In the genomic region with DNA sequence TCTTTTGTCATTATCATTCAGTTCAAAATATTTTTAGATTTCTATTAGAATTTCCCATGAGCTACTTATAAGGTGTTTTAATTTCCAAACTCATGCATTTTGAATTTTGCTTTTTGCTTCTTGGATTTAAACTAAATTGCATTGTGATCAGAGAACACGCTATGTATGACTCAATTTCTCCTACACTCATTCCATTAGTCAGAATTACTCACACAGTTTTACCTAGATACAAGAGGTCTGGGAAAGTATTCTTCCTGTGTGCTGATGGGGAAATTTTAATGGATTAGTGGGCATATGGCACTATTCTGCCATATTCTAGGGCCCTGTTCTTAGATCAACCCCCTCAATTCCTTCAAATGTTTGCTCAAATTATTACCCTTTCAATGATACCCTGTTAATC, we compare ENCODE assay signal across 19 cellular contexts. TPM values are rescaled to one million over a fixed set of nuclear protein-coding genes. Genes with fewer than 3 reads are reported as not detected.
DNase-seq lines count a peak whose midpoint lies in the region; ATAC-seq and TF ChIP-seq lines count a peak whose summit lies in the region.
"Had no signal": no experiment of that assay in that cellular context is flagged by ENCODE, and none has a peak within 500 bp of the region (broad histone marks: within the 10 kb centered on the region; RNA-seq: fewer than 3 reads in every experiment).

No MANE protein-coding gene starts in this region.

- RAD21 ChIA-PET in HCT116 (lab: Charles Lee; ENCODE audit: low non-redundant PET in 1 of 2, low total read pairs in 2 of 2, uncharacterized antibody in 2 of 2, unreplicated experiment in 2 of 2), result no interaction called here

- no peak for TF ChIP-seq RAD21 in HCT116 (IDR thresholded peaks at IDR 0.05; ENCODE audit: low read depth)

- H3K9ac ChIP-seq in HCT116 (ENCODE audit: low read length), result no peak overlapping the region

- BruUV-seq in HCT116 (replicated peaks; lab: Mats Ljungman, UMichigan), result no TSS peak

- CTCF ChIA-PET in HCT116 (lab: Charles Lee), result no interaction called here

- peaks cover 4% of the 10 kb centered on the region for H3K9me3 Mint-ChIP-seq in activated T-helper 2 cell treated with anti-CD3 and anti-CD28 coated beads, Interferon-gamma antibody, Interleukin-2, Interleukin-4, amounts not matched to agents 10 μg/mL and 5 μg/mL and 100 μg/mL, durations not matched to agents 14 hours and 24 hours and 36 hours
- H3K9me3 Mint-ChIP-seq: activated CD4-positive, alpha-beta T cell treated with anti-CD3 and anti-CD28 coated beads, Interleukin-2, amount 10 ng/mL, durations not matched to agents 7 days and 5 days; activated T-helper 1 cell treated with anti-CD3 and anti-CD28 coated beads, Interleukin-12 subunit alpha, Interleukin-12 subunit beta, Interleukin-2, Interleukin-4 antibody, amounts not matched to agents 30 ng/mL and 10 ng/mL and 1 ng/mL, durations not matched to agents 14 hours and 24 hours and 36 hours had no signal

- no peaks in the 10 kb centered on the region for H3K9me2 ChIP-seq in HCT116 (ENCODE audit: insufficient read depth)

- no peak for ATAC-seq in HCT116
- ATAC-seq: Right ventricle myocardium inferior had no signal

- H3K27me3 Mint-ChIP-seq in activated T-helper 2 cell treated with anti-CD3 and anti-CD28 coated beads, Interferon-gamma antibody, Interleukin-2, Interleukin-4, amounts not matched to agents 10 μg/mL and 5 μg/mL and 100 μg/mL, durations not matched to agents 14 hours and 24 hours and 36 hours (ENCODE audit: low read depth), result no peaks in the 10 kb centered on the region
- H3K27me3 Mint-ChIP-seq: activated CD4-positive, alpha-beta T cell treated with anti-CD3 and anti-CD28 coated beads, Interleukin-2, amount 10 ng/mL, durations not matched to agents 7 days and 5 days; IgD-negative memory B cell had no signal

- H3K4me2 ChIP-seq in HCT116 (ENCODE audit: low read length), result no peak overlapping the region

- no peak for TF ChIP-seq EP300 in suprapubic skin (IDR thresholded peaks at IDR 0.05)

- H3K9me3 ChIP-seq in HCT116 (ENCODE audit: control insufficient read depth in 1 of 2, insufficient read depth in 1 of 2, low read depth in 1 of 2, low read length in 2 of 2) (no peaks in the 10 kb centered on the region), suprapubic skin (no peaks in the 10 kb centered on the region), thyroid gland (no peaks in the 10 kb centered on the region)
- H3K9me3 ChIP-seq: transverse colon had no signal

- 79% methylated on average over 1 of the region's 1 CpG for WGBS in suprapubic skin
- WGBS in thyroid gland, 2 donors, result 92 to 95% methylated on average over 1 of the region's 1 CpG

- in situ Hi-C loops in astrocyte of the cerebellum (cut with HindIII; ENCODE audit: low sequenced_read_pairs), result no loop called here

- H4K20me1 ChIP-seq in HCT116 (ENCODE audit: insufficient read depth), result no peaks in the 10 kb centered on the region

- H3K79me2 ChIP-seq in HCT116 (ENCODE audit: insufficient read depth, low read length), result no peaks in the 10 kb centered on the region

- POLR2A ChIA-PET in HCT116 (lab: Charles Lee), result no interaction called here

- H3K4me3 Mint-ChIP-seq in activated T-helper 2 cell treated with anti-CD3 and anti-CD28 coated beads, Interferon-gamma antibody, Interleukin-2, Interleukin-4, amounts not matched to agents 10 μg/mL and 5 μg/mL and 100 μg/mL, durations not matched to agents 14 hours and 24 hours and 36 hours (ENCODE audit: low read depth), result no peak overlapping the region
- H3K4me3 Mint-ChIP-seq: activated CD4-positive, alpha-beta T cell treated with anti-CD3 and anti-CD28 coated beads, Interleukin-2, amount 10 ng/mL, durations not matched to agents 7 days and 5 days; activated T-helper 1 cell treated with anti-CD3 and anti-CD28 coated beads, Interleukin-12 subunit alpha, Interleukin-12 subunit beta, Interleukin-2, Interleukin-4 antibody, amounts not matched to agents 30 ng/mL and 10 ng/mL and 1 ng/mL, durations not matched to agents 14 hours and 24 hours and 36 hours; IgD-negative memory B cell had no signal

- no peaks in the 10 kb centered on the region for H3K36me3 Mint-ChIP-seq in activated T-helper 2 cell treated with anti-CD3 and anti-CD28 coated beads, Interferon-gamma antibody, Interleukin-2, Interleukin-4, amounts not matched to agents 10 μg/mL and 5 μg/mL and 100 μg/mL, durations not matched to agents 14 hours and 24 hours and 36 hours (ENCODE audit: low read depth)
- H3K36me3 Mint-ChIP-seq: IgD-negative memory B cell had no signal

- H3K4me1 ChIP-seq in HCT116 (ENCODE audit: control insufficient read depth in 1 of 2, insufficient read depth in 2 of 2, low read length in 2 of 2), result peaks cover 0 to 3% of the 10 kb centered on the region in 2 experiments; a peak in 1 of 4 replicates
- H3K4me1 ChIP-seq in suprapubic skin, result no peaks in the 10 kb centered on the region
- H3K4me1 ChIP-seq in thyroid gland, result no peaks in the 10 kb centered on the region
- H3K4me1 ChIP-seq: transverse colon had no signal

- H3K27ac ChIP-seq in HCT116 (ENCODE audit: low read depth, low read length), result no peak overlapping the region
- H3K27ac ChIP-seq in suprapubic skin, result no peak overlapping the region
- H3K27ac ChIP-seq in thyroid gland, result no peak overlapping the region
- H3K27ac ChIP-seq: transverse colon had no signal

- no peaks in the 10 kb centered on the region for H3K36me3 ChIP-seq in HCT116 (ENCODE audit: control insufficient read depth in 1 of 2, insufficient read depth in 2 of 2, low read length in 2 of 2)
- no peaks in the 10 kb centered on the region for H3K36me3 ChIP-seq in suprapubic skin
- H3K36me3 ChIP-seq in thyroid gland, result no peaks in the 10 kb centered on the region
- H3K36me3 ChIP-seq: transverse colon had no signal

- DNase-seq in A172 (ENCODE audit: low spot score) (peak; percentile 81), HCT116 (ENCODE audit: low read depth, low spot score) (peak; percentile 45), astrocyte of the cerebellum (ENCODE audit: low read depth) (peak; percentile 37), foreskin fibroblast (peak; percentile 72 to 86), OCI-M2 (lab: John Stamatoyannopoulos, UW; ENCODE audit: unreplicated experiment) (no peak), suprapubic skin (ENCODE audit: low spot score in 2 of 2) (no peak), thyroid gland (no peak)
- DNase-seq in activated T-helper 2 cell treated with anti-CD3 and anti-CD28 coated beads, Interferon-gamma antibody, Interleukin-2, Interleukin-4, amounts not matched to agents 10 μg/mL and 5 μg/mL and 100 μg/mL, durations not matched to agents 14 hours and 24 hours and 36 hours (ENCODE audit: low spot score), result no peak
- DNase-seq: activated CD4-positive, alpha-beta T cell treated with anti-CD3 and anti-CD28 coated beads, Interleukin-2, amount 10 ng/mL, durations not matched to agents 7 days and 5 days; DMS 273 treated with DMSO at 0.1 percent for 48 hours; NCI-H1694; NCI-H748 treated with DMSO at 0.1 percent for 48 hours; nucleus accumbens; T1000; transverse colon had no signal

- no peak overlapping the region for H3K27ac Mint-ChIP-seq in activated T-helper 2 cell treated with anti-CD3 and anti-CD28 coated beads, Interferon-gamma antibody, Interleukin-2, Interleukin-4, amounts not matched to agents 10 μg/mL and 5 μg/mL and 100 μg/mL, durations not matched to agents 14 hours and 24 hours and 36 hours
- H3K27ac Mint-ChIP-seq: activated CD4-positive, alpha-beta T cell treated with anti-CD3 and anti-CD28 coated beads, Interleukin-2, amount 10 ng/mL, durations not matched to agents 7 days and 5 days; activated T-helper 1 cell treated with anti-CD3 and anti-CD28 coated beads, Interleukin-12 subunit alpha, Interleukin-12 subunit beta, Interleukin-2, Interleukin-4 antibody, amounts not matched to agents 30 ng/mL and 10 ng/mL and 1 ng/mL, durations not matched to agents 14 hours and 24 hours and 36 hours; IgD-negative memory B cell had no signal

- H3K27me3 ChIP-seq in HCT116 (ENCODE audit: insufficient read depth, low read length) (no peaks in the 10 kb centered on the region), suprapubic skin (no peaks in the 10 kb centered on the region), thyroid gland (no peaks in the 10 kb centered on the region)
- H3K27me3 ChIP-seq: transverse colon had no signal

- no peaks in the 10 kb centered on the region for H3K4me1 Mint-ChIP-seq in activated T-helper 2 cell treated with anti-CD3 and anti-CD28 coated beads, Interferon-gamma antibody, Interleukin-2, Interleukin-4, amounts not matched to agents 10 μg/mL and 5 μg/mL and 100 μg/mL, durations not matched to agents 14 hours and 24 hours and 36 hours (ENCODE audit: low read depth)
- H3K4me1 Mint-ChIP-seq: activated CD4-positive, alpha-beta T cell treated with anti-CD3 and anti-CD28 coated beads, Interleukin-2, amount 10 ng/mL, durations not matched to agents 7 days and 5 days; IgD-negative memory B cell had no signal

- TF ChIP-seq POLR2A in HCT116 (IDR thresholded peaks at IDR 0.05; ENCODE audit: borderline replicate concordance, extremely low read depth, insufficient read depth, insufficient read length), result no peak
- TF ChIP-seq POLR2A in suprapubic skin (IDR thresholded peaks at IDR 0.05), result no peak
- TF ChIP-seq POLR2A in thyroid gland (IDR thresholded peaks at IDR 0.05), result no peak

- TF ChIP-seq CTCF in HCT116 (IDR thresholded peaks at IDR 0.05 in 2 of 3, conservative IDR thresholded peaks at IDR 0.05 in 1 of 3; ENCODE audit: borderline replicate concordance in 1 of 3, insufficient read depth in 1 of 3, low read depth in 2 of 3, low read length in 2 of 3) (no peak), astrocyte of the cerebellum (IDR thresholded peaks at IDR 0.05; ENCODE audit: low read depth, low read length, missing control alignments) (no peak), foreskin fibroblast (IDR thresholded peaks at IDR 0.05; ENCODE audit: low read depth, low read length) (no peak), suprapubic skin (IDR thresholded peaks at IDR 0.05) (no peak), thyroid gland (IDR thresholded peaks at IDR 0.05) (no peak)

- H3K4me3 ChIP-seq in HCT116 (replicated peaks in 1 of 2; ENCODE audit: low read depth in 1 of 2, low read length in 2 of 2) (no peak overlapping the region), astrocyte of the cerebellum (ENCODE audit: low read depth, low read length) (no peak overlapping the region), foreskin fibroblast (ENCODE audit: low read depth in 1 of 2, low read length in 2 of 2) (no peak overlapping the region), suprapubic skin (no peak overlapping the region), thyroid gland (replicated peaks in 1 of 3) (no peak overlapping the region)
- H3K4me3 ChIP-seq: transverse colon had no signal

- H2AFZ ChIP-seq in HCT116 (ENCODE audit: low read depth, low read length, poor library complexity, severe bottlenecking), result no peak overlapping the region

- intact Hi-C loops in HCT116 (cut with micrococcal nuclease) (no loop called here), thyroid gland (cut with DNase I) (no loop called here)
- intact Hi-C loops in activated T-helper 2 cell treated with anti-CD3 and anti-CD28 coated beads, Interferon-gamma antibody, Interleukin-2, Interleukin-4, amounts not matched to agents 10 μg/mL and 5 μg/mL and 100 μg/mL, durations not matched to agents 14 hours and 24 hours and 36 hours (cut with micrococcal nuclease), result no loop called here

RNA-seq across cellular contexts. Expression of gene BMP5, which starts 49.9 kb away (rescaled TPM):
- 0.17 TPM in 1 of 2 replicates, not detected in the other for total RNA-seq in A172 (2014; rRNA removed; shearing (Covaris generic))
- total RNA-seq in HCT116 (2021; ENCODE audit: unreplicated experiment) (not detected), suprapubic skin (under 1 TPM in 1 of 4 donors, not detected in 3; 0.13 TPM), thyroid gland (1 to 10 TPM in 1 of 4 donors, under 1 TPM in 3; 0.25 to 1.9 (median 0.63) TPM)
- polyA plus RNA-seq in HCT116 (2012), result not detected in 2 replicates
- not detected in 2 replicates for total RNA-seq in activated T-helper 2 cell treated with anti-CD3 and anti-CD28 coated beads, Interferon-gamma antibody, Interleukin-2, Interleukin-4, amounts not matched to agents 10 μg/mL and 5 μg/mL and 100 μg/mL, durations not matched to agents 14 hours and 24 hours and 36 hours
- total RNA-seq: activated CD4-positive, alpha-beta T cell treated with anti-CD3 and anti-CD28 coated beads, Interleukin-2, amount 10 ng/mL, durations not matched to agents 7 days and 5 days; activated T-helper 1 cell treated with anti-CD3 and anti-CD28 coated beads, Interleukin-12 subunit alpha, Interleukin-12 subunit beta, Interleukin-2, Interleukin-4 antibody, amounts not matched to agents 30 ng/mL and 10 ng/mL and 1 ng/mL, durations not matched to agents 14 hours and 24 hours and 36 hours; mesenteric fat pad had no signal
- polyA plus RNA-seq: IgD-negative memory B cell had no signal

Comparison
In these comparisons a context has a peak if more than half of its experiments do, and no peak if none do; other contexts are left out.
1. DNase-seq: peak in A172 (single experiment), HCT116 (single experiment), astrocyte of the cerebellum (single experiment) and foreskin fibroblast (2 of 2); none in OCI-M2 (single experiment), suprapubic skin (0 of 2), activated T-helper 2 cell treated with anti-CD3 and anti-CD28 coated beads, Interferon-gamma antibody, Interleukin-2, Interleukin-4, amounts not matched to agents 10 μg/mL and 5 μg/mL and 100 μg/mL, durations not matched to agents 14 hours and 24 hours and 36 hours (single experiment) and thyroid gland (0 of 2).